8 cellular contexts compared by ENCODE assay signal in the genomic region with DNA sequence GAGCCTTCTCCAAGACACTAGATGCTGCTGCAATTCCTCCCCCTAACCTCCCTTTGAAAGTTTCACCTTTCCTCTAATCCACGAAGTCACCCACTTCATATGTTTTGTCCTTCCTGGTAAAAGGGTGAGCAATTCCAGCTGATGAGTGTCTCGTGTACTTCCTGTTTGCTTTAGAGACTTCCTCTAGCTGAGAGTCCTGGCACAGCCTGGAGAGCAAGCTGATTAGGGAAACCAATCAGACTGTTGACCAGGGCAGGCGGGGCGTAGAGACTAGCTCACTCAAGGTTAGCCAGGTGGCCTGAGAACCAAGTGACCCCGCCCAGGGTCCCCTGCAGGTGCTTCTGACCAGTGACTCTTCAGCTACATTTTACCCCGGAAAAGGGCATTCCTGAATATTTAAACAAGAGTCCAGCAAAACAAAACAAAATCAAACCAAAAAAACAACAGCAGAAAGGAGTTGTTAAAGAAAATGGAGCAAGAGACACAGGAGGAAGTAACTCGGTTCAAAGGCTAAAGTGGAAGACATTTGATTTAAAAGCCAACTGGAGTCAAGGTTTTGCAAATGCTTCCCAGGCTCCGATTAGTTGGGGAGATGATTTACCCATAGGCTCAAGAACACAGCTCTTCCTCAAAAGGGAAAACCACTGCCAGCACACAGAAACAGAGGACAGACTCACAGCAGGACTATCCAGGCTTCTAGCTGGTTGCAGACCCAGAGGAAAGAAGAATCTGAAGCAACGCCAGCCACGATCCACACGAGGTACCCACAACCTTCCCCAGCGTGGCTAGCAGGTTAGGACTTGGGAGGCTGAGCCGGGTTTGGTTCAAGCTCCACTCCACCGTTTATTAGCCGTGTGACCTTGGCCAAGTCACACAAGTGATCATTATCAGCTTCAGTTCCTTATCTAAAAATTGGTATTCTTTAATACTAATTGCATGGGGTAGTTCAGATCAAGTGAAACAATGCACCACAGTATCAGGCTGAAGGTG. TPM values are rescaled to one million over a fixed set of nuclear protein-coding genes. Genes with fewer than 3 reads are reported as not detected.
DNase-seq lines count a peak whose midpoint lies in the region; ATAC-seq and TF ChIP-seq lines count a peak whose summit lies in the region.

No MANE protein-coding gene starts in this region.

- TF ChIP-seq CTCF in OCI-LY1 (IDR thresholded peaks at IDR 0.05; ENCODE audit: low read length) (no peak), coronary artery (IDR thresholded peaks at IDR 0.05) (no peak)

- DNase-seq in HCEC 1CT (peak; percentile 72), coronary artery (ENCODE audit: low spot score) (no peak), mesendoderm (peak; percentile 74), superior temporal gyrus (ENCODE audit: extremely low spot score) (no peak)
- DNase-seq in stimulated activated CD4-positive, alpha-beta T cell treated with anti-CD3 and anti-CD28 coated beads, Interleukin-4, amount 100 ng/mL, for 4 hours, result no peak

- H3K9ac ChIP-seq in OCI-LY1 (ENCODE audit: low read length) (peak overlapping the region; percentile 2; the same call in 1 of the 2 replicates), mesendoderm (ENCODE audit: low read length) (no peak overlapping the region)

- WGBS in mesendoderm (ENCODE audit: extremely low coverage, insufficient coverage, low lambda C conversion rate), result no CpG with 5 or more reads among the region's 15 CpGs

- H3F3A ChIP-seq in OCI-LY1 (ENCODE audit: insufficient read depth, low read length), result peaks cover 20% of the 10 kb centered on the region; the same call in 1 of the 2 replicates

- H4K8ac ChIP-seq in mesendoderm (ENCODE audit: low read depth, low read length), result no peak overlapping the region

- H3K4me3 ChIP-seq in OCI-LY1 (ENCODE audit: low read depth, low read length, poor library complexity, severe bottlenecking), result peak overlapping the region; percentile 0
- H3K4me3 ChIP-seq in coronary artery, result no peak overlapping the region
- H3K4me3 ChIP-seq in mesendoderm (ENCODE audit: low read length), result no peak overlapping the region

- peaks cover 18% of the 10 kb centered on the region for H3K79me2 ChIP-seq in OCI-LY1 (ENCODE audit: insufficient read depth, low read length)
- peaks cover 28% of the 10 kb centered on the region for H3K79me2 ChIP-seq in mesendoderm (ENCODE audit: control insufficient read depth, insufficient read depth, low read length)

- no peak overlapping the region for H2BK120ac ChIP-seq in mesendoderm (ENCODE audit: low read depth, low read length)

- H3K9me2 ChIP-seq in OCI-LY1 (ENCODE audit: low read depth, low read length), result no peaks in the 10 kb centered on the region

- no peak overlapping the region for H2AK5ac ChIP-seq in mesendoderm (ENCODE audit: low read length)

- peaks cover 38% of the 10 kb centered on the region for H3K79me1 ChIP-seq in mesendoderm (ENCODE audit: low read length)

- H3K4me2 ChIP-seq in OCI-LY1 (ENCODE audit: low read length) (peak overlapping the region; percentile 18), mesendoderm (ENCODE audit: low read length) (no peak overlapping the region)

- no peak overlapping the region for H3K18ac ChIP-seq in mesendoderm (ENCODE audit: low read length)

- H3K27me3 ChIP-seq in OCI-LY1 (ENCODE audit: insufficient read depth, low read length) (no peaks in the 10 kb centered on the region), mesendoderm (ENCODE audit: insufficient read depth, low read length, poor library complexity) (no peaks in the 10 kb centered on the region)

- H3K36me3 ChIP-seq in OCI-LY1 (ENCODE audit: insufficient read depth, low read length), result peaks cover 2% of the 10 kb centered on the region; the same call in 1 of the 2 replicates
- no peaks in the 10 kb centered on the region for H3K36me3 ChIP-seq in mesendoderm (ENCODE audit: control insufficient read depth, insufficient read depth, low read length)

- peak overlapping the region; percentile 98 for H3K27ac ChIP-seq in OCI-LY1 (ENCODE audit: low read depth, low read length, poor library complexity, severe bottlenecking)
- peak overlapping the region; percentile 21 to 83 for H3K27ac ChIP-seq in coronary artery
- H3K27ac ChIP-seq in mesendoderm (ENCODE audit: low read depth, low read length), result no peak overlapping the region

- H3K4me1 ChIP-seq in OCI-LY1 (ENCODE audit: insufficient read depth, low read length, severe bottlenecking) (peaks cover 80% of the 10 kb centered on the region), mesendoderm (ENCODE audit: control insufficient read depth, low read depth, low read length) (peaks cover 6% of the 10 kb centered on the region)

- no peak overlapping the region for H3K23ac ChIP-seq in mesendoderm (ENCODE audit: low read length)

- H2AFZ ChIP-seq in OCI-LY1 (ENCODE audit: low read length), result no peak overlapping the region

- H4K20me1 ChIP-seq in OCI-LY1 (ENCODE audit: insufficient read depth, low read length), result no peaks in the 10 kb centered on the region

- H3K56ac ChIP-seq in mesendoderm (ENCODE audit: low read length), result no peak overlapping the region

- H3K9me3 ChIP-seq in OCI-LY1 (ENCODE audit: low read length), result no peaks in the 10 kb centered on the region

- H3K4ac ChIP-seq in mesendoderm (ENCODE audit: low read depth, low read length), result no peak overlapping the region

- H2BK5ac ChIP-seq in mesendoderm (ENCODE audit: low read length), result no peak overlapping the region

- H4K5ac ChIP-seq in mesendoderm (ENCODE audit: low read length), result no peak overlapping the region

- H2BK15ac ChIP-seq in mesendoderm (replicated peaks; ENCODE audit: low read depth), result no peak overlapping the region

- no peak for ATAC-seq in GM19467 (IDR thresholded peaks at IDR 0.05; ENCODE audit: unreplicated experiment)
- no peak for ATAC-seq in GM18511 (IDR thresholded peaks at IDR 0.05; ENCODE audit: unreplicated experiment)

RNA-seq across cellular contexts. Expression of gene HSPB9, which starts 13.4 kb away (rescaled TPM):
- 0.13 TPM for polyA plus RNA-seq in mesendoderm (2013, experiment 1 of 2)
- polyA plus RNA-seq in mesendoderm (2013, experiment 2 of 2), result 0.10 TPM

RNA-seq across cellular contexts. Expression of gene KAT2A, which starts 14.8 kb away (rescaled TPM):
- 24.6 TPM for polyA plus RNA-seq in mesendoderm (2013, experiment 1 of 2)
- polyA plus RNA-seq in mesendoderm (2013, experiment 2 of 2), result 23.2 TPM

RNA-seq across cellular contexts. Expression of gene RAB5C, which starts 18.8 kb away (rescaled TPM):
- polyA plus RNA-seq in mesendoderm (2013, experiment 1 of 2), result 89.0 TPM
- 91.0 TPM for polyA plus RNA-seq in mesendoderm (2013, experiment 2 of 2)

RNA-seq across cellular contexts. Expression of gene DHX58, which starts 23.4 kb away (rescaled TPM):
- polyA plus RNA-seq in mesendoderm (2013, experiment 1 of 2), result 1.6 TPM
- polyA plus RNA-seq in mesendoderm (2013, experiment 2 of 2), result 1.5 TPM

RNA-seq across cellular contexts. Expression of gene ZNF385C, which starts 37.7 kb away (rescaled TPM):
- polyA plus RNA-seq in mesendoderm (2013, experiment 1 of 2), result 3.5 TPM
- polyA plus RNA-seq in mesendoderm (2013, experiment 2 of 2), result 3.2 TPM

Comparison
In these comparisons a context has a peak if more than half of its experiments do, and no peak if none do; other contexts are left out.
1. DNase-seq: peak in HCEC 1CT (single experiment) and mesendoderm (single experiment); none in coronary artery (single experiment), superior temporal gyrus (single experiment) and stimulated activated CD4-positive, alpha-beta T cell treated with anti-CD3 and anti-CD28 coated beads, Interleukin-4, amount 100 ng/mL, for 4 hours (0 of 2).